ENCODE assay signal across 8 cellular contexts in the genomic region with DNA sequence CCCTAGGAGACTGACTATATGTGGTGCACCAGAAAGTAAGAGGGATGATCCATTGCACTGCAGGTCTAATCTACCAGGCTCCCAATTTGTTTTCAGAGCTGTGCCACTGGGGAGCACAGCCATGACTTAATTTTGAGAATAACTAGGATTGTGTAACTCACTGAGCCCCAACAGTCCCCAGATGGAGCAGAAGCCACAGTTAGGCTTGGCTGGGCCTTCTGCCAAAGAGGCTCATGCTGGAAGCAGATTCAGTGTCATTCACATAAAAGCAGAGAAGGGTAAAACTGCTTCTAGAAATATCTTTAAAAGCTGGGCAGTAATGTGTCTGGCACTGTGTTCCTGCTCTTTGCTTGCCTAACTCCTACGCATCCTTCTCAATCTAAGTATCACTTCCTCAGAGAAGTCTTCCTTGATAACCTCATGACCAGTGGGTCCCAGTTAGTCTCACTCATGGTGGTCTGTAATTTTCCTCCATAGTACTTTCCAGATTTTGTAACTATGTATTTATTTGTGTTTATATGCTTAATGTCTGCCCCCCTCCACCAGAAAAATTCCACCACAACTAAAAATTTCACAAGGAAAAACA. TPM values are rescaled to one million over a fixed set of nuclear protein-coding genes. Genes with fewer than 3 reads are reported as not detected.
DNase-seq lines count a peak whose midpoint lies in the region; ATAC-seq and TF ChIP-seq lines count a peak whose summit lies in the region.

No MANE protein-coding gene starts in this region.

- POLR2A ChIA-PET in CD8-positive, alpha-beta memory T cell (lab: Charles Lee): no interaction called here

- peaks cover 38 to 50% (median 49%) of the 10 kb centered on the region in 3 donors for H3K4me1 Mint-ChIP-seq in CD8-positive, alpha-beta memory T cell
- H3K4me1 Mint-ChIP-seq in endodermal cell (peaks cover 11% of the 10 kb centered on the region), osteocyte (ENCODE audit: unreplicated experiment) (peaks cover 28% of the 10 kb centered on the region)

- H3K9ac ChIP-seq in endodermal cell (ENCODE audit: extremely low read depth, low read length, poor library complexity, severe bottlenecking): no peak overlapping the region

- H3K36me3 Mint-ChIP-seq in CD8-positive, alpha-beta memory T cell: peaks cover 3 to 44% (median 3%) of the 10 kb centered on the region in 3 donors
- H3K36me3 Mint-ChIP-seq in endodermal cell (ENCODE audit: low read depth) (peaks cover 32% of the 10 kb centered on the region), osteocyte (ENCODE audit: unreplicated experiment) (peaks cover 22% of the 10 kb centered on the region)

- peaks cover 10% of the 10 kb centered on the region for H3K36me3 ChIP-seq in CD8-positive, alpha-beta memory T cell (ENCODE audit: insufficient read depth, low read length)
- peaks cover 71% of the 10 kb centered on the region for H3K36me3 ChIP-seq in endodermal cell (ENCODE audit: control insufficient read depth, insufficient read depth, low read length)

- TF ChIP-seq CTCF in endodermal cell (conservative IDR thresholded peaks at IDR 0.05) (no peak), osteocyte (IDR thresholded peaks at IDR 0.05) (no peak)

- no peak overlapping the region for H3K27ac ChIP-seq in CD8-positive, alpha-beta memory T cell (ENCODE audit: low read depth, low read length)
- H3K27ac ChIP-seq in endodermal cell (ENCODE audit: low read depth, low read length): peak overlapping the region; percentile 95

- H3K4me3 Mint-ChIP-seq in CD8-positive, alpha-beta memory T cell: no peak overlapping the region
- H3K4me3 Mint-ChIP-seq in endodermal cell: no peak overlapping the region
- H3K4me3 Mint-ChIP-seq in osteocyte (ENCODE audit: unreplicated experiment): no peak overlapping the region

- DNase-seq in CD8-positive, alpha-beta memory T cell: no peak
- DNase-seq in NCI-H446 treated with DMSO at 0.1 percent for 48 hours (lab: John Stamatoyannopoulos, UW) (peak; percentile 73), endodermal cell (no peak), osteocyte (ENCODE audit: extremely low spot score, unreplicated experiment) (no peak), NCI-H748 treated with DMSO at 0.1 percent for 48 hours (lab: John Stamatoyannopoulos, UW) (no peak), DMS153 treated with DMSO at 0.1 percent for 48 hours (lab: John Stamatoyannopoulos, UW; ENCODE audit: unreplicated experiment) (no peak)

- no peaks in the 10 kb centered on the region for H3K9me3 ChIP-seq in CD8-positive, alpha-beta memory T cell (ENCODE audit: low read length)
- H3K9me3 ChIP-seq in endodermal cell (ENCODE audit: control insufficient read depth, low read length): no peaks in the 10 kb centered on the region

- H3K4me3 ChIP-seq in CD8-positive, alpha-beta memory T cell (ENCODE audit: low read length): no peak overlapping the region
- no peak overlapping the region for H3K4me3 ChIP-seq in endodermal cell (ENCODE audit: low read length)

- peaks cover 51% of the 10 kb centered on the region for H3K4me1 ChIP-seq in CD8-positive, alpha-beta memory T cell (ENCODE audit: insufficient read depth, low read length)
- H3K4me1 ChIP-seq in endodermal cell (ENCODE audit: control insufficient read depth, insufficient read depth, low read length): no peaks in the 10 kb centered on the region

- CTCF ChIA-PET in CD8-positive, alpha-beta memory T cell (lab: Charles Lee): interaction anchor here (1.8 kb wide), 1 partner anchor 15 kb away, joined by 5 read pairs; no protein-coding TSS in a partner anchor

- H3K27ac Mint-ChIP-seq in CD8-positive, alpha-beta memory T cell: peak overlapping the region in 7 of 8 donors; percentile 47 to 95 (median 88)
- H3K27ac Mint-ChIP-seq in endodermal cell (peak overlapping the region; percentile 70), osteocyte (ENCODE audit: unreplicated experiment) (peak overlapping the region; percentile 67)

- no peaks in the 10 kb centered on the region for H3K27me3 Mint-ChIP-seq in CD8-positive, alpha-beta memory T cell
- H3K27me3 Mint-ChIP-seq in endodermal cell (ENCODE audit: insufficient read depth) (no peaks in the 10 kb centered on the region), osteocyte (ENCODE audit: unreplicated experiment) (no peaks in the 10 kb centered on the region)

- H3K27me3 ChIP-seq in CD8-positive, alpha-beta memory T cell (ENCODE audit: insufficient read depth, low read length, poor library complexity, severe bottlenecking): no peaks in the 10 kb centered on the region
- H3K27me3 ChIP-seq in endodermal cell (ENCODE audit: control insufficient read depth, insufficient read depth, low read length, poor library complexity, severe bottlenecking): no peaks in the 10 kb centered on the region

- WGBS in endodermal cell (ENCODE audit: insufficient coverage in 1 of 2, insufficient read length in 1 of 2), 2 experiments: 90 to 95% methylated on average over 1 of the region's 1 CpG

- ATAC-seq in GM19463 (IDR thresholded peaks at IDR 0.05; ENCODE audit: unreplicated experiment): no peak
- ATAC-seq in HG02885 (IDR thresholded peaks at IDR 0.05; ENCODE audit: poor library complexity, unreplicated experiment): no peak

- no peaks in the 10 kb centered on the region for H3K9me3 Mint-ChIP-seq in CD8-positive, alpha-beta memory T cell
- no peaks in the 10 kb centered on the region for H3K9me3 Mint-ChIP-seq in endodermal cell
- H3K9me3 Mint-ChIP-seq in osteocyte (ENCODE audit: unreplicated experiment): no peaks in the 10 kb centered on the region

RNA-seq across cellular contexts. Expression of a gene that starts 20.3 kb away (rescaled TPM):
- total RNA-seq in CD8-positive, alpha-beta memory T cell: 10 to 100 TPM; 52.9 to 56.8 TPM
- 53.7 TPM for polyA plus RNA-seq in CD8-positive, alpha-beta memory T cell
- total RNA-seq in endodermal cell (10 to 100 TPM; 19.4 to 32.4 TPM), osteocyte (42.0 and 45.0 TPM in 2 replicates)
- polyA plus RNA-seq in endodermal cell (2013, experiment 1 of 2): 39.4 TPM
- 38.5 TPM for polyA plus RNA-seq in endodermal cell (2013, experiment 2 of 2)

RNA-seq across cellular contexts. Expression of a gene that starts 32.3 kb away (rescaled TPM):
- total RNA-seq in CD8-positive, alpha-beta memory T cell: 10 to 100 TPM; 75.3 to 81.4 TPM
- polyA plus RNA-seq in CD8-positive, alpha-beta memory T cell: 146 TPM
- total RNA-seq in endodermal cell (10 to 100 TPM; 37.5 to 45.6 TPM), osteocyte (46.5 and 48.2 TPM in 2 replicates)
- 31.2 TPM for polyA plus RNA-seq in endodermal cell (2013, experiment 1 of 2)
- 32.0 TPM for polyA plus RNA-seq in endodermal cell (2013, experiment 2 of 2)

RNA-seq across cellular contexts. Expression of a gene that starts 42.0 kb away (rescaled TPM):
- 10 to 100 TPM; 13.6 to 16.3 TPM for total RNA-seq in CD8-positive, alpha-beta memory T cell
- 8.1 TPM for polyA plus RNA-seq in CD8-positive, alpha-beta memory T cell
- total RNA-seq in endodermal cell: 10 to 100 TPM; 14.1 to 16.3 TPM
- 26.5 TPM for polyA plus RNA-seq in endodermal cell (2013, experiment 1 of 2)
- polyA plus RNA-seq in endodermal cell (2013, experiment 2 of 2): 28.6 TPM
- total RNA-seq in osteocyte: 113 and 115 TPM in 2 replicates

RNA-seq across cellular contexts. Expression of a gene that starts 59.2 kb away (rescaled TPM):
- total RNA-seq in CD8-positive, alpha-beta memory T cell: 1 to 10 TPM; 2.5 to 2.6 TPM
- not detected for polyA plus RNA-seq in CD8-positive, alpha-beta memory T cell
- total RNA-seq in endodermal cell (10 to 100 TPM; 14.7 to 15.5 TPM), osteocyte (5.1 and 6.4 TPM in 2 replicates)
- polyA plus RNA-seq in endodermal cell (2013, experiment 1 of 2): 11.3 TPM
- 12.9 TPM for polyA plus RNA-seq in endodermal cell (2013, experiment 2 of 2)
